ENCODE assay signal across 26 cellular contexts in genomic region chr13:72556945-72557344, GRCh38.
"Had no signal": no experiment of that assay in that cellular context is flagged by ENCODE, and none has a peak within 500 bp of the region (broad histone marks: within the 10 kb centered on the region; RNA-seq: fewer than 3 reads in every experiment).

No MANE protein-coding gene starts in this region.

- H3K9me3 Mint-ChIP-seq: stimulated activated effector memory CD8-positive, alpha-beta T cell treated with anti-CD3 and anti-CD28 coated beads, Interleukin-12 subunit alpha, Interleukin-12 subunit beta, amount 100 ng/mL, for 72 hours; stimulated activated naive CD8-positive, alpha-beta T cell treated with anti-CD3 and anti-CD28 coated beads, Interleukin-15, Interleukin-2, amounts not matched to agents 100 ng/mL and 50 ng/mL, for 24 hours had no signal

- H3K27me3 ChIP-seq: hepatocyte, left lung, pancreas, sigmoid colon, spleen, suprapubic skin, tibial nerve, uterus had no signal

- H3K79me2 ChIP-seq: hepatocyte had no signal

- FAIRE-seq: pancreas, small intestine had no signal

- H3K36me3 ChIP-seq: left lung, lower lobe of right lung, pancreas, prostate gland, sigmoid colon, spleen, suprapubic skin, thoracic aorta, tibial nerve, uterus had no signal

- H3K27ac Mint-ChIP-seq: mesothelial cell of epicardium; naive B cell; natural killer cell treated with Interleukin-12 subunit alpha and Interleukin-12 subunit beta and Interleukin-15 and Interleukin-18, amount 100 ng/mL, for 72 hours; stimulated activated effector memory CD8-positive, alpha-beta T cell treated with anti-CD3 and anti-CD28 coated beads, Interleukin-12 subunit alpha, Interleukin-12 subunit beta, amount 100 ng/mL, for 72 hours; stimulated activated naive CD8-positive, alpha-beta T cell treated with anti-CD3 and anti-CD28 coated beads, Interleukin-15, Interleukin-2, amounts not matched to agents 100 ng/mL and 50 ng/mL, for 24 hours; type B pancreatic cell had no signal

- H2AFZ ChIP-seq: hepatocyte had no signal

- H3K4me1 ChIP-seq: left lung, lower lobe of right lung, prostate gland, spleen, suprapubic skin, tibial nerve, uterus had no signal

- H3K9me3 ChIP-seq: left lung, lower lobe of right lung, pancreas, prostate gland, sigmoid colon, spleen, suprapubic skin, thoracic aorta, tibial nerve, uterus had no signal

- H3K4me3 Mint-ChIP-seq: mesothelial cell of epicardium; naive B cell; natural killer cell treated with Interleukin-12 subunit alpha and Interleukin-12 subunit beta and Interleukin-15 and Interleukin-18, amount 100 ng/mL, for 72 hours; stimulated activated effector memory CD8-positive, alpha-beta T cell treated with anti-CD3 and anti-CD28 coated beads, Interleukin-12 subunit alpha, Interleukin-12 subunit beta, amount 100 ng/mL, for 72 hours; stimulated activated naive CD8-positive, alpha-beta T cell treated with anti-CD3 and anti-CD28 coated beads, Interleukin-15, Interleukin-2, amounts not matched to agents 100 ng/mL and 50 ng/mL, for 24 hours; type B pancreatic cell had no signal

- H3K36me3 Mint-ChIP-seq: mesothelial cell of epicardium; naive B cell; natural killer cell treated with Interleukin-12 subunit alpha and Interleukin-12 subunit beta and Interleukin-15 and Interleukin-18, amount 100 ng/mL, for 72 hours; stimulated activated effector memory CD8-positive, alpha-beta T cell treated with anti-CD3 and anti-CD28 coated beads, Interleukin-12 subunit alpha, Interleukin-12 subunit beta, amount 100 ng/mL, for 72 hours; type B pancreatic cell had no signal

- H3K4me1 Mint-ChIP-seq: naive B cell; stimulated activated effector memory CD8-positive, alpha-beta T cell treated with anti-CD3 and anti-CD28 coated beads, Interleukin-12 subunit alpha, Interleukin-12 subunit beta, amount 100 ng/mL, for 72 hours had no signal

- ATAC-seq: left colon; left lung; lower lobe of right lung; natural killer cell treated with Interleukin-12 subunit alpha and Interleukin-12 subunit beta and Interleukin-15 and Interleukin-18, amount 100 ng/mL, for 72 hours; pancreas; right cardiac atrium; stimulated activated effector memory CD8-positive, alpha-beta T cell treated with anti-CD3 and anti-CD28 coated beads, Interleukin-12 subunit alpha, Interleukin-12 subunit beta, amount 100 ng/mL, for 72 hours had no signal

- DNase-seq: kidney; left colon; left lung; lower lobe of right lung; mesendoderm; naive B cell; pancreas; posterior cingulate gyrus; retina; right cardiac atrium; sigmoid colon; small intestine; spleen; stimulated activated CD4-positive, alpha-beta T cell treated with anti-CD3 and anti-CD28 coated beads, Interleukin-4, amount 100 ng/mL, for 24 hours; stimulated activated naive CD4-positive, alpha-beta T cell; uterus had no signal

- H3K4me2 ChIP-seq: hepatocyte had no signal

- H3K27ac ChIP-seq: hepatocyte, left lung, lower lobe of right lung, pancreas, prostate gland, sigmoid colon, spleen, suprapubic skin, thoracic aorta, tibial nerve, uterus had no signal

- H3K27me3 Mint-ChIP-seq: naive B cell; natural killer cell treated with Interleukin-12 subunit alpha and Interleukin-12 subunit beta and Interleukin-15 and Interleukin-18, amount 100 ng/mL, for 72 hours; stimulated activated naive CD8-positive, alpha-beta T cell treated with anti-CD3 and anti-CD28 coated beads, Interleukin-15, Interleukin-2, amounts not matched to agents 100 ng/mL and 50 ng/mL, for 24 hours; type B pancreatic cell had no signal

- H3K4me3 ChIP-seq: hepatocyte, left lung, lower lobe of right lung, pancreas, prostate gland, sigmoid colon, spleen, suprapubic skin, thoracic aorta, tibial nerve, uterus had no signal
